In the genomic region with DNA sequence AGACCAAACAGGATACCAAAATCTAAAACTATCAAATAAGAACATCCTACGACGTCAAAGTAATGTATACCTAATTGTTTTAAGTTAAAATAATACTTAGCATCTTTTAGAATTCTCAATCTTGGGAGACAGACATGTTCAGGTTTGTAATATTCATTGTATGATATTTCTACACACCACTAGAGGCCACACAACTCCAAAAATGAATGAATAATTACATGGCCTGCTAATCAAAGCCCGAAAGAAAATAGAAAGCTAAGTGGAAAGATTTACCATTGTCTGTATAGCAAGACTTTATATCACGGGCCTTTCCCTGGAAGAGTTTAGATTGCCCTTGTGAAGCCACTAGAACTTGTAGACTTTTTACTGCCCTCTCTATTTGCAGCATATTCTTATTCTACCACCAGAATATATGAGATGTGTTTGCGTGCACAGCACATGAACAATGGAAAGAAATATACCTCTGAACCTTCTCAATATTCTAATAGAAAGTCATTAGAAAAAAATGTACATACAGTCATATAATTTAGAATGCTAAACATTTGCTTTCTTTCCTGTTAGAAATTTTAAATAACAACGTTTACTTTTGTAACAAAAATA, we compare ENCODE assay signal across 16 cellular contexts.
DNase-seq lines count a peak whose midpoint lies in the region; ATAC-seq, FAIRE-seq and TF ChIP-seq lines count a peak whose summit lies in the region.
"Had no signal": no experiment of that assay in that cellular context is flagged by ENCODE, and none has a peak within 500 bp of the region (broad histone marks: within the 10 kb centered on the region; RNA-seq: fewer than 3 reads in every experiment).

No MANE protein-coding gene starts in this region.

- DNase-seq in NCI-H1694 treated with DMSO at 0.1 percent for 48 hours (lab: John Stamatoyannopoulos, UW) (peak; percentile 9), NCI-H1694 (lab: John Stamatoyannopoulos, UW) (no peak), dorsolateral prefrontal cortex (no peak), retinal pigment epithelial cell (ENCODE audit: low read depth) (no peak), T-helper 17 cell (no peak), GM12891 (ENCODE audit: insufficient read length, low spot score) (no peak), HEK293T (ENCODE audit: extremely low spot score) (no peak)
- DNase-seq: ACHN; activated CD4-positive, alpha-beta T cell treated with anti-CD3 and anti-CD28 coated beads, Interleukin-2, amount 50 U/mL, for 4 hours; DMS153; islet precursor cell; NCI-H146 had no signal

- no peaks in the 10 kb centered on the region for H3K4me1 ChIP-seq in OCI-LY3 (ENCODE audit: low read length)
- H3K4me1 ChIP-seq: ascending aorta, gastroesophageal sphincter had no signal

- TF ChIP-seq CTCF in OCI-LY3 (IDR thresholded peaks at IDR 0.05; ENCODE audit: low read depth, low read length) (peak; percentile 22; the same call in 1 of the 2 replicates), dorsolateral prefrontal cortex (IDR thresholded peaks at IDR 0.05 in 54 of 56, conservative IDR thresholded peaks at IDR 0.05 in 2 of 56; ENCODE audit: low read depth in 1 of 56, partially characterized antibody in 56 of 56) (peak in 50 of 56 donors; percentile 11 to 64 (median 42)), retinal pigment epithelial cell (conservative IDR thresholded peaks at IDR 0.05; ENCODE audit: low read depth, low read length) (peak; percentile 39)

- intact Hi-C loops in dorsolateral prefrontal cortex (cut with DNase I), result no loop called here

- H3K9me3 ChIP-seq in OCI-LY3 (ENCODE audit: insufficient read depth, low read length) (no peaks in the 10 kb centered on the region), T-helper 17 cell (ENCODE audit: control insufficient read depth, low read length, poor library complexity, severe bottlenecking) (no peaks in the 10 kb centered on the region)
- H3K9me3 ChIP-seq: ascending aorta, gastroesophageal sphincter had no signal

- no peaks in the 10 kb centered on the region for H3K36me3 ChIP-seq in OCI-LY3 (replicated peaks; ENCODE audit: low read depth, low read length)
- H3K36me3 ChIP-seq: ascending aorta, gastroesophageal sphincter had no signal

- no peaks in the 10 kb centered on the region for H3K4me1 Mint-ChIP-seq in T-helper 17 cell

- no peak for TF ChIP-seq POLR2A in GM12891 (IDR thresholded peaks at IDR 0.05; ENCODE audit: low read depth, low read length)

- H3K4me3 ChIP-seq in OCI-LY3 (ENCODE audit: low read length) (no peak overlapping the region), dorsolateral prefrontal cortex (peak overlapping the region in 6 of 59 donors; percentile 6 to 30 (median 18)), retinal pigment epithelial cell (ENCODE audit: low read length) (no peak overlapping the region)
- H3K4me3 ChIP-seq: ascending aorta, gastroesophageal sphincter had no signal

- H2AFZ ChIP-seq in OCI-LY3 (ENCODE audit: low read depth, low read length), result no peak overlapping the region

- H3K27ac ChIP-seq in OCI-LY3 (ENCODE audit: low read length), result no peak overlapping the region
- peak overlapping the region in 1 of 59 donors; percentile 46 for H3K27ac ChIP-seq in dorsolateral prefrontal cortex
- H3K27ac ChIP-seq: ascending aorta, gastroesophageal sphincter had no signal

- H3K27me3 Mint-ChIP-seq in T-helper 17 cell, result no peaks in the 10 kb centered on the region
- H3K27me3 Mint-ChIP-seq: progenitor cell of endocrine pancreas had no signal

- H3K27me3 ChIP-seq in OCI-LY3 (ENCODE audit: low read depth, low read length) (no peaks in the 10 kb centered on the region), dorsolateral prefrontal cortex (no peaks in the 10 kb centered on the region)
- H3K27me3 ChIP-seq: ascending aorta, gastroesophageal sphincter had no signal

- H3K36me3 Mint-ChIP-seq in T-helper 17 cell (ENCODE audit: low read depth), result no peaks in the 10 kb centered on the region

- H3K27ac Mint-ChIP-seq in T-helper 17 cell, result no peak overlapping the region
- H3K27ac Mint-ChIP-seq: progenitor cell of endocrine pancreas had no signal

- no peak for ATAC-seq in T-helper 17 cell
- ATAC-seq: gastroesophageal sphincter had no signal

- no peaks in the 10 kb centered on the region for H4K20me1 ChIP-seq in OCI-LY3 (ENCODE audit: insufficient read depth, low read length)

- FAIRE-seq in GM12891 (lab: Jason Lieb, UNC), result no peak

- H3K9ac ChIP-seq in OCI-LY3 (ENCODE audit: low read length), result no peak overlapping the region

- no peak overlapping the region for H3K4me2 ChIP-seq in OCI-LY3 (ENCODE audit: low read length)

- CTCF ChIA-PET in HEK293T (lab: Yijun Ruan, JAX), result interaction anchor here (0.6 kb wide), 1 partner anchor 51 kb away, joined by 5 read pairs; no protein-coding TSS in a partner anchor

- POLR2A ChIA-PET in HEK293T (lab: Yijun Ruan, JAX), result no interaction called here

- no peak overlapping the region for H3K4me3 Mint-ChIP-seq in T-helper 17 cell

- H3K79me2 ChIP-seq in OCI-LY3 (ENCODE audit: low read length), result no peaks in the 10 kb centered on the region

TF ChIP-seq in GM12891, 5 proteins besides CTCF, POLR2A, EP300 and RAD21:
- no peak for TF ChIP-seq SPI1 (IDR thresholded peaks at IDR 0.05; ENCODE audit: low read depth, low read length)
- TF ChIP-seq TAF1 (IDR thresholded peaks at IDR 0.05; ENCODE audit: low read depth, low read length), result no peak
- TF ChIP-seq POLR2AphosphoS5 (IDR thresholded peaks at IDR 0.05; ENCODE audit: low read depth, low read length), result no peak
- no peak for TF ChIP-seq POU2F2 (IDR thresholded peaks at IDR 0.05; ENCODE audit: low read depth, low read length)
- no peak for TF ChIP-seq PAX5 (IDR thresholded peaks at IDR 0.05; ENCODE audit: insufficient read depth, low read length, severe bottlenecking)

TF ChIP-seq in HEK293T, 16 proteins besides CTCF, POLR2A, EP300 and RAD21:
- TF ChIP-seq ELF4 (IDR thresholded peaks at IDR 0.05), result no peak
- no peak for TF ChIP-seq SP1 (IDR thresholded peaks at IDR 0.05)
- no peak for TF ChIP-seq BHLHE40 (IDR thresholded peaks at IDR 0.05; ENCODE audit: borderline replicate concordance)
- TF ChIP-seq FOXA1 (IDR thresholded peaks at IDR 0.05), result no peak
- TF ChIP-seq FOXM1 (IDR thresholded peaks at IDR 0.05; ENCODE audit: borderline replicate concordance), result no peak
- no peak for TF ChIP-seq CTBP1 (IDR thresholded peaks at IDR 0.05; ENCODE audit: borderline replicate concordance)
